Comparison of ENCODE assay signal across 8 cellular contexts in the genomic region with DNA sequence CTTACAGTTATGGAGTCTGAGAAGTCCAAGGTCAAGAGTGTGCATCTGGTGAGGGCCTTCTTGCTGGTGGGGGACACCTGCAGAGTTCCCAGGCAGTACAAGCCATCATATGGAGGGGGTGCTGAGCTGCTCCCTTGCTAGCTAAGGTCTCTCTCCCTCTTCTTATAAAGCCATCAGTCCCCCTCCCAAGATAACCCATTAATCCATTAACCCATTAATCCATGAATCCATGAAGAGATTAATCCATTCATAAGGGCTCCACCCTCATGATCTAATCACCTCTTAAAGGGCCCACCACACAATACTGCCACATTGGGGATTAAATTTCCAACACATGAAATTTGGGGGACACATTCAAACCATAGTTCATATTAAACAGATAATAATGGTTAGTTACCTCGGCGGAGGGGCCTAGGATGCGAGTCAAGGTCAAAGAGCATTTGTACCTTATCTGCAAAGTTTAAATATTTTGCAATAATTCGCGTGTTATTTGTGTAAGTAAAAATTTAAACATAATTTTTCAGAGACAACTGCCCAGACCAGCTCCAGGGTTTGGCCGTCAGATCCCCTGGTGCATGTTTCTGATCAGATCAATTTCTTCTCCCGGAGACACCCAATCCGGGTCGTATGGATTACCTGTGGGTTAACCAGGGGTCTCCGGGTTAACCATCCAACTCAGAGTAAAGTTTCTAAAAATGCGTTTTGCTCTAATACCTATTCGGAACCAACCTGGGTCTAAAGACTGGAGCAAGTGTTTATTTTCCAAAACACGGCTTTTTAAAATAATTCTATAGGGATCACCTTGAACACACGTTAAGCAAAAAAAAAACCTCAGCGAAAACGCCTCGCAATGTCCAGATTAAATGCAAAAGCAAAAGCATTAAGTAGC. TPM values are rescaled to one million over a fixed set of nuclear protein-coding genes. Genes with fewer than 3 reads are reported as not detected.
A peak's percentile ranks its signal among the peaks of the same experiment; 100 is the strongest.
DNase-seq lines count a peak whose midpoint lies in the region; ATAC-seq, FAIRE-seq and TF ChIP-seq lines count a peak whose summit lies in the region.

No MANE protein-coding gene starts in this region.

- H3K27me3 Mint-ChIP-seq in activated naive CD8-positive, alpha-beta T cell treated with anti-CD3 and anti-CD28 coated beads, Interleukin-2, amount 50 U/mL, for 24 hours = peaks cover 3% of the 10 kb centered on the region

- peak overlapping the region; percentile 78 to 87 for H3K9ac ChIP-seq in kidney (ENCODE audit: low read length in 2 of 2)
- peak overlapping the region; percentile 56 to 71 for H3K9ac ChIP-seq in stomach smooth muscle (ENCODE audit: low read length in 2 of 2)

- peak overlapping the region; percentile 97 for H3K4me3 Mint-ChIP-seq in activated naive CD8-positive, alpha-beta T cell treated with anti-CD3 and anti-CD28 coated beads, Interleukin-2, amount 50 U/mL, for 24 hours

- H3K4me3 ChIP-seq in kidney (ENCODE audit: low read length in 2 of 2) (peak overlapping the region; percentile 91 to 93), stomach smooth muscle (ENCODE audit: low read length in 2 of 2) (peak overlapping the region; percentile 63 to 91)

- H3K27ac ChIP-seq in KOPT-K1 (ENCODE audit: low read depth, low read length, poor library complexity, severe bottlenecking) (peak overlapping the region; percentile 32), kidney (ENCODE audit: low read depth in 2 of 2, low read length in 2 of 2) (peak overlapping the region in 1 of 2 donors; percentile 96), stomach smooth muscle (ENCODE audit: low read length) (peak overlapping the region; percentile 93)

- intact Hi-C loops in kidney (cut with DNase I) = no loop called here

- H3K9me3 ChIP-seq in KOPT-K1 (ENCODE audit: insufficient read depth, low read length, poor library complexity, severe bottlenecking) (no peaks in the 10 kb centered on the region), kidney (ENCODE audit: control insufficient read depth in 1 of 2, low read length in 2 of 2) (no peaks in the 10 kb centered on the region), stomach smooth muscle (ENCODE audit: control insufficient read depth in 2 of 2, low read length in 2 of 2) (no peaks in the 10 kb centered on the region)

- H3K9me3 Mint-ChIP-seq in activated naive CD8-positive, alpha-beta T cell treated with anti-CD3 and anti-CD28 coated beads, Interleukin-2, amount 50 U/mL, for 24 hours = no peaks in the 10 kb centered on the region

- H3K27ac Mint-ChIP-seq in activated naive CD8-positive, alpha-beta T cell treated with anti-CD3 and anti-CD28 coated beads, Interleukin-2, amount 50 U/mL, for 24 hours = peak overlapping the region; percentile 97

- CTCF ChIA-PET in GM10248 (lab: Yijun Ruan, JAX) = interaction anchor here (0.6 to 7.2 kb wide), 16 partner anchors 11 to 306 kb away, joined by 3 to 85 read pairs (median 5); a partner anchor contains a TSS

- DNase-seq in DMS 273 (lab: John Stamatoyannopoulos, UW; ENCODE audit: unreplicated experiment) (peak; percentile 65), DMS 273 treated with DMSO at 0.1 percent for 48 hours (lab: John Stamatoyannopoulos, UW) (no peak), kidney (no peak), GM10248 (ENCODE audit: extremely low spot score) (no peak), left lobe of liver (ENCODE audit: low spot score) (no peak)
- DNase-seq in activated naive CD8-positive, alpha-beta T cell treated with anti-CD3 and anti-CD28 coated beads, Interleukin-2, amount 50 U/mL, for 24 hours = peak; percentile 23

- ATAC-seq in activated naive CD8-positive, alpha-beta T cell treated with anti-CD3 and anti-CD28 coated beads, Interleukin-2, amount 50 U/mL, for 24 hours = no peak
- ATAC-seq in left lobe of liver = no peak

- H3K27me3 ChIP-seq in stomach smooth muscle (ENCODE audit: control insufficient read depth in 1 of 2, insufficient read depth in 2 of 2, low read length in 2 of 2) = no peaks in the 10 kb centered on the region

- H3K36me3 Mint-ChIP-seq in activated naive CD8-positive, alpha-beta T cell treated with anti-CD3 and anti-CD28 coated beads, Interleukin-2, amount 50 U/mL, for 24 hours (ENCODE audit: low read depth) = peaks cover 16% of the 10 kb centered on the region

- POLR2A ChIA-PET in GM10248 (lab: Yijun Ruan, JAX) = no interaction called here

- TF ChIP-seq CTCF in kidney (IDR thresholded peaks at IDR 0.05; ENCODE audit: borderline replicate concordance, extremely low read depth, insufficient read depth) (no peak), GM10248 (IDR thresholded peaks at IDR 0.05; ENCODE audit: control extremely low read depth, extremely low read depth, low read depth, missing control alignments) (no peak)

- H3K4me1 Mint-ChIP-seq in activated naive CD8-positive, alpha-beta T cell treated with anti-CD3 and anti-CD28 coated beads, Interleukin-2, amount 50 U/mL, for 24 hours = peaks cover 39% of the 10 kb centered on the region

- FAIRE-seq in kidney (lab: Jason Lieb, UNC) = no peak

- peaks cover 19% of the 10 kb centered on the region; the same call in 1 of the 2 replicates for H3K36me3 ChIP-seq in KOPT-K1 (ENCODE audit: insufficient read depth, low read length)
- H3K36me3 ChIP-seq in kidney (ENCODE audit: control insufficient read depth in 1 of 2, insufficient read depth in 2 of 2, low read length in 2 of 2) = no peaks in the 10 kb centered on the region
- no peaks in the 10 kb centered on the region for H3K36me3 ChIP-seq in stomach smooth muscle (ENCODE audit: control insufficient read depth in 2 of 2, insufficient read depth in 2 of 2, low read length in 2 of 2)

- H3K4me1 ChIP-seq in kidney (ENCODE audit: control insufficient read depth in 1 of 2, insufficient read depth in 1 of 2, low read depth in 1 of 2, low read length in 2 of 2) (peaks cover 5 to 12% of the 10 kb centered on the region in 2 donors), stomach smooth muscle (ENCODE audit: control insufficient read depth, insufficient read depth, low read length) (peaks cover 19% of the 10 kb centered on the region)

RNA-seq across cellular contexts. Expression of a gene that starts 0.7 kb away (rescaled TPM):
- 41.4 TPM for total RNA-seq in kidney
- 21.3 TPM for polyA plus RNA-seq in kidney (ENCODE audit: insufficient read depth, low read depth, low replicate concordance)
- 26.1 TPM for total RNA-seq in left lobe of liver

Comparison
In these comparisons a context has a peak if more than half of its experiments do, and no peak if none do; other contexts are left out.
1. DNase-seq: peak in DMS 273 (single experiment) and activated naive CD8-positive, alpha-beta T cell treated with anti-CD3 and anti-CD28 coated beads, Interleukin-2, amount 50 U/mL, for 24 hours (single experiment); none in DMS 273 treated with DMSO at 0.1 percent for 48 hours (single experiment), kidney (single experiment), GM10248 (single experiment) and left lobe of liver (single experiment).